1 cellular context compared by ENCODE assay signal in the genomic region with DNA sequence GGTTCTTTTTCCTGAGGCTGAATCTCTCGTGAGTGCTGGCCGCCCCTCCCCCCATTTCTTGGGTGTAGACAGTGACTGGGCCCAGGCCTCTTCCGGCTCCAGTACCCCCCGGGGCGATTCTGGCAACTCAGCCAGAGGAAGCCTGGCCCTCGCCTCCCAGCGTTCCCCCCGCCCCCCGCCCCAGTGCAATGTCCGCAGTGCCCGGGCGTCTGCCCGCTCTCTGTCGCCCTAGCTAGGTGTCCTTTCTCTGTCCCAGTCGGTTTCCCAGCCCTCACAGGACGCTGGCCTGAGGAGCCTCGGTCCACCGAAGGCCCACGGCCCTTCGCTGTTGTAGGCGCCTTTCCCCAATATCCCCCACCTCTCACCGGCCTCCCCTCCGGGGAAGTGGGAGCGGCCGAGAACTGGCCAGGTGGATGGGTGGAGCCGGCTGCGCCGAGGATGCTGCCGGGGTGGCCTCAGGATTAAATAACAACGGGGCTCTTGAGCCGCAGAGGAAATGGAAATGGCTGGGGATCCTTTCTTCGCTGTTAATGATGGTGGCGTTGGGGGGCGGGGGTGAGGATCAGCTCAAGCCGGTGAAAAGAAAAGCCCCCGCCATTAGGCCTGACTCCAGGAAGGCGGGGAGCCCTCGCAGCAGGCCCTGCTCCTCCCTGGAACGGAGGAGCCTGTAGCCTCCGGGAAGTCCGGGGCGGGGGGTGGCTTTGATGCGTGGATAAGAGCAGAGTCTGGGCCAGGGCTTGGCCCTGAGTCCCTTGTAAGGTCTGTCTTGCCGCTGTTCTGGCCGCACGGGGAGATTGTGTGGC.
TF ChIP-seq lines count a peak whose summit lies in the region.

No MANE protein-coding gene starts in this region.

TF ChIP-seq in HepG2, 621 proteins besides CTCF, POLR2A, EP300 and RAD21 (continued from another document and continues in another):
- TF ChIP-seq, protein P1, sequence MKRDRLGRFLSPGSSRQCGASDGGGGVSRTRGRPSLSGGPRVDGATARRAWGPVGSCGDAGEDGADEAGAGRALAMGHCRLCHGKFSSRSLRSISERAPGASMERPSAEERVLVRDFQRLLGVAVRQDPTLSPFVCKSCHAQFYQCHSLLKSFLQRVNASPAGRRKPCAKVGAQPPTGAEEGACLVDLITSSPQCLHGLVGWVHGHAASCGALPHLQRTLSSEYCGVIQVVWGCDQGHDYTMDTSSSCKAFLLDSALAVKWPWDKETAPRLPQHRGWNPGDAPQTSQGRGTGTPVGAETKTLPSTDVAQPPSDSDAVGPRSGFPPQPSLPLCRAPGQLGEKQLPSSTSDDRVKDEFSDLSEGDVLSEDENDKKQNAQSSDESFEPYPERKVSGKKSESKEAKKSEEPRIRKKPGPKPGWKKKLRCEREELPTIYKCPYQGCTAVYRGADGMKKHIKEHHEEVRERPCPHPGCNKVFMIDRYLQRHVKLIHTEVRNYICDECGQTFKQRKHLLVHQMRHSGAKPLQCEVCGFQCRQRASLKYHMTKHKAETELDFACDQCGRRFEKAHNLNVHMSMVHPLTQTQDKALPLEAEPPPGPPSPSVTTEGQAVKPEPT (CRISPR knock-in tag; IDR thresholded peaks at IDR 0.05; ENCODE audit: low read depth), result no peak
- TF ChIP-seq RFXANK (CRISPR knock-in tag; IDR thresholded peaks at IDR 0.05) (no peak), SYNCRIP (IDR thresholded peaks at IDR 0.05; ENCODE audit: insufficient read depth, low read depth, low read length) (no peak), ZNF431 (CRISPR knock-in tag; IDR thresholded peaks at IDR 0.05; ENCODE audit: borderline replicate concordance, low read depth) (0 out of 2 replicates have a peak, but pooled peaks have one; percentile 14), AGO1 (IDR thresholded peaks at IDR 0.05; ENCODE audit: low read depth, low read length, poor library complexity, severe bottlenecking) (no peak), ZNF724P (CRISPR knock-in tag; IDR thresholded peaks at IDR 0.05; ENCODE audit: borderline replicate concordance) (no peak), ZBTB38 (CRISPR knock-in tag; IDR thresholded peaks at IDR 0.05) (no peak), GABPB1 (CRISPR knock-in tag; IDR thresholded peaks at IDR 0.05) (peak; percentile 68), ISL2 (CRISPR knock-in tag; IDR thresholded peaks at IDR 0.05) (no peak), HES4 (CRISPR knock-in tag; IDR thresholded peaks at IDR 0.05; ENCODE audit: borderline replicate concordance) (0 out of 2 replicates have a peak, but pooled peaks have one; percentile 21), LBX2 (CRISPR knock-in tag; IDR thresholded peaks at IDR 0.05; ENCODE audit: borderline replicate concordance) (no peak; the same call in 1 of the 2 replicates), ZNF710 (CRISPR knock-in tag; IDR thresholded peaks at IDR 0.05; ENCODE audit: borderline replicate concordance) (no peak; the same call in 1 of the 2 replicates), CENPX (CRISPR knock-in tag; IDR thresholded peaks at IDR 0.05) (no peak), MLX (CRISPR knock-in tag; IDR thresholded peaks at IDR 0.05) (no peak), SMAD9 (CRISPR knock-in tag; IDR thresholded peaks at IDR 0.05) (0 out of 2 replicates have a peak, but pooled peaks have one; percentile 22), ZNF263 (CRISPR knock-in tag; IDR thresholded peaks at IDR 0.05) (peak; percentile 54; the same call in 1 of the 2 replicates), JUND (CRISPR knock-in tag; IDR thresholded peaks at IDR 0.05) (no peak), CENPBD1 (CRISPR knock-in tag; IDR thresholded peaks at IDR 0.05; ENCODE audit: borderline replicate concordance, low read depth) (peak; percentile 68; the same call in 1 of the 2 replicates), ZNF784 (CRISPR knock-in tag; IDR thresholded peaks at IDR 0.05; ENCODE audit: borderline replicate concordance) (no peak)
- TF ChIP-seq, protein P2, sequence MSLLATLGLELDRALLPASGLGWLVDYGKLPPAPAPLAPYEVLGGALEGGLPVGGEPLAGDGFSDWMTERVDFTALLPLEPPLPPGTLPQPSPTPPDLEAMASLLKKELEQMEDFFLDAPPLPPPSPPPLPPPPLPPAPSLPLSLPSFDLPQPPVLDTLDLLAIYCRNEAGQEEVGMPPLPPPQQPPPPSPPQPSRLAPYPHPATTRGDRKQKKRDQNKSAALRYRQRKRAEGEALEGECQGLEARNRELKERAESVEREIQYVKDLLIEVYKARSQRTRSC (CRISPR knock-in tag; IDR thresholded peaks at IDR 0.05; ENCODE audit: low read depth), result no peak
- TF ChIP-seq, protein P3, sequence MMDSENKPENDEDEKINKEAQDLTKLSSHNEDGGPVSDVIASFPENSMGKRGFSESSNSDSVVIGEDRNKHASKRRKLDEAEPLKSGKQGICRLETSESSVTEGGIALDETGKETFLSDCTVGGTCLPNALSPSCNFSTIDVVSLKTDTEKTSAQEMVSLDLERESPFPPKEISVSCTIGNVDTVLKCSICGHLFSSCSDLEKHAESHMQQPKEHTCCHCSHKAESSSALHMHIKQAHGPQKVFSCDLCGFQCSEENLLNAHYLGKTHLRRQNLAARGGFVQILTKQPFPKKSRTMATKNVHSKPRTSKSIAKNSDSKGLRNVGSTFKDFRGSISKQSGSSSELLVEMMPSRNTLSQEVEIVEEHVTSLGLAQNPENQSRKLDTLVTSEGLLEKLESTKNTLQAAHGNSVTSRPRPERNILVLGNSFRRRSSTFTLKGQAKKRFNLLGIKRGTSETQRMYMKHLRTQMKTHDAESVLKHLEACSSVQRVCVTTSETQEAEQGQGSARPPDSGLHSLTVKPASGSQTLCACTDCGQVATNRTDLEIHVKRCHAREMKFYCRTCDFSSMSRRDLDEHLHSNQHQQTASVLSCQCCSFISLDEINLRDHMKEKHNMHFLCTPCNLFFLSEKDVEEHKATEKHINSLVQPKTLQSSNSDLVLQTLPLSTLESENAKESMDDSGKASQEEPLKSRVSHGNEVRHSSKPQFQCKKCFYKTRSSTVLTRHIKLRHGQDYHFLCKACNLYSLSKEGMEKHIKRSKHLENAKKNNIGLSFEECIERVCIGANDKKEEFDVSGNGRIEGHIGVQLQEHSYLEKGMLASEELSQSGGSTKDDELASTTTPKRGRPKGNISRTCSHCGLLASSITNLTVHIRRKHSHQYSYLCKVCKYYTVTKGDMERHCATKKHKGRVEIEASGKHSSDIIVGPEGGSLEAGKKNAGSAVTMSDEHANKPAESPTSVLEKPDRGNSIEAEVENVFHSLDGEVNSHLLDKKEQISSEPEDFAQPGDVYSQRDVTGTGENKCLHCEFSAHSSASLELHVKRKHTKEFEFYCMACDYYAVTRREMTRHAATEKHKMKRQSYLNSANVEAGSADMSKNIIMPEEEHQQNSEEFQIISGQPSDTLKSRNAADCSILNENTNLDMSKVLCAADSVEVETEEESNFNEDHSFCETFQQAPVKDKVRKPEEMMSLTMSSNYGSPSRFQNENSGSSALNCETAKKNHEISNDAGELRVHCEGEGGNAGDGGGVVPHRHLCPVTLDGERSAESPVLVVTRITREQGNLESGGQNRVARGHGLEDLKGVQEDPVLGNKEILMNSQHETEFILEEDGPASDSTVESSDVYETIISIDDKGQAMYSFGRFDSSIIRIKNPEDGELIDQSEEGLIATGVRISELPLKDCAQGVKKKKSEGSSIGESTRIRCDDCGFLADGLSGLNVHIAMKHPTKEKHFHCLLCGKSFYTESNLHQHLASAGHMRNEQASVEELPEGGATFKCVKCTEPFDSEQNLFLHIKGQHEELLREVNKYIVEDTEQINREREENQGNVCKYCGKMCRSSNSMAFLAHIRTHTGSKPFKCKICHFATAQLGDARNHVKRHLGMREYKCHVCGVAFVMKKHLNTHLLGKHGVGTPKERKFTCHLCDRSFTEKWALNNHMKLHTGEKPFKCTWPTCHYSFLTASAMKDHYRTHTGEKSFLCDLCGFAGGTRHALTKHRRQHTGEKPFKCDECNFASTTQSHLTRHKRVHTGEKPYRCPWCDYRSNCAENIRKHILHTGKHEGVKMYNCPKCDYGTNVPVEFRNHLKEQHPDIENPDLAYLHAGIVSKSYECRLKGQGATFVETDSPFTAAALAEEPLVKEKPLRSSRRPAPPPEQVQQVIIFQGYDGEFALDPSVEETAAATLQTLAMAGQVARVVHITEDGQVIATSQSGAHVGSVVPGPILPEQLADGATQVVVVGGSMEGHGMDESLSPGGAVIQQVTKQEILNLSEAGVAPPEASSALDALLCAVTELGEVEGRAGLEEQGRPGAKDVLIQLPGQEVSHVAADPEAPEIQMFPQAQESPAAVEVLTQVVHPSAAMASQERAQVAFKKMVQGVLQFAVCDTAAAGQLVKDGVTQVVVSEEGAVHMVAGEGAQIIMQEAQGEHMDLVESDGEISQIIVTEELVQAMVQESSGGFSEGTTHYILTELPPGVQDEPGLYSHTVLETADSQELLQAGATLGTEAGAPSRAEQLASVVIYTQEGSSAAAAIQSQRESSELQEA (CRISPR knock-in tag; IDR thresholded peaks at IDR 0.05; ENCODE audit: not compliant biosample characterization), result peak; percentile 17
- TF ChIP-seq, protein P4, sequence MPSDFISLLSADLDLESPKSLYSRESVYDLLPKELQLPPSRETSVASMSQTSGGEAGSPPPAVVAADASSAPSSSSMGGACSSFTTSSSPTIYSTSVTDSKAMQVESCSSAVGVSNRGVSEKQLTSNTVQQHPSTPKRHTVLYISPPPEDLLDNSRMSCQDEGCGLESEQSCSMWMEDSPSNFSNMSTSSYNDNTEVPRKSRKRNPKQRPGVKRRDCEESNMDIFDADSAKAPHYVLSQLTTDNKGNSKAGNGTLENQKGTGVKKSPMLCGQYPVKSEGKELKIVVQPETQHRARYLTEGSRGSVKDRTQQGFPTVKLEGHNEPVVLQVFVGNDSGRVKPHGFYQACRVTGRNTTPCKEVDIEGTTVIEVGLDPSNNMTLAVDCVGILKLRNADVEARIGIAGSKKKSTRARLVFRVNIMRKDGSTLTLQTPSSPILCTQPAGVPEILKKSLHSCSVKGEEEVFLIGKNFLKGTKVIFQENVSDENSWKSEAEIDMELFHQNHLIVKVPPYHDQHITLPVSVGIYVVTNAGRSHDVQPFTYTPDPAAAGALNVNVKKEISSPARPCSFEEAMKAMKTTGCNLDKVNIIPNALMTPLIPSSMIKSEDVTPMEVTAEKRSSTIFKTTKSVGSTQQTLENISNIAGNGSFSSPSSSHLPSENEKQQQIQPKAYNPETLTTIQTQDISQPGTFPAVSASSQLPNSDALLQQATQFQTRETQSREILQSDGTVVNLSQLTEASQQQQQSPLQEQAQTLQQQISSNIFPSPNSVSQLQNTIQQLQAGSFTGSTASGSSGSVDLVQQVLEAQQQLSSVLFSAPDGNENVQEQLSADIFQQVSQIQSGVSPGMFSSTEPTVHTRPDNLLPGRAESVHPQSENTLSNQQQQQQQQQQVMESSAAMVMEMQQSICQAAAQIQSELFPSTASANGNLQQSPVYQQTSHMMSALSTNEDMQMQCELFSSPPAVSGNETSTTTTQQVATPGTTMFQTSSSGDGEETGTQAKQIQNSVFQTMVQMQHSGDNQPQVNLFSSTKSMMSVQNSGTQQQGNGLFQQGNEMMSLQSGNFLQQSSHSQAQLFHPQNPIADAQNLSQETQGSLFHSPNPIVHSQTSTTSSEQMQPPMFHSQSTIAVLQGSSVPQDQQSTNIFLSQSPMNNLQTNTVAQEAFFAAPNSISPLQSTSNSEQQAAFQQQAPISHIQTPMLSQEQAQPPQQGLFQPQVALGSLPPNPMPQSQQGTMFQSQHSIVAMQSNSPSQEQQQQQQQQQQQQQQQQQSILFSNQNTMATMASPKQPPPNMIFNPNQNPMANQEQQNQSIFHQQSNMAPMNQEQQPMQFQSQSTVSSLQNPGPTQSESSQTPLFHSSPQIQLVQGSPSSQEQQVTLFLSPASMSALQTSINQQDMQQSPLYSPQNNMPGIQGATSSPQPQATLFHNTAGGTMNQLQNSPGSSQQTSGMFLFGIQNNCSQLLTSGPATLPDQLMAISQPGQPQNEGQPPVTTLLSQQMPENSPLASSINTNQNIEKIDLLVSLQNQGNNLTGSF (CRISPR knock-in tag; IDR thresholded peaks at IDR 0.05), result no peak
- TF ChIP-seq, protein P5, sequence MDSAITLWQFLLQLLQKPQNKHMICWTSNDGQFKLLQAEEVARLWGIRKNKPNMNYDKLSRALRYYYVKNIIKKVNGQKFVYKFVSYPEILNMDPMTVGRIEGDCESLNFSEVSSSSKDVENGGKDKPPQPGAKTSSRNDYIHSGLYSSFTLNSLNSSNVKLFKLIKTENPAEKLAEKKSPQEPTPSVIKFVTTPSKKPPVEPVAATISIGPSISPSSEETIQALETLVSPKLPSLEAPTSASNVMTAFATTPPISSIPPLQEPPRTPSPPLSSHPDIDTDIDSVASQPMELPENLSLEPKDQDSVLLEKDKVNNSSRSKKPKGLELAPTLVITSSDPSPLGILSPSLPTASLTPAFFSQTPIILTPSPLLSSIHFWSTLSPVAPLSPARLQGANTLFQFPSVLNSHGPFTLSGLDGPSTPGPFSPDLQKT (CRISPR knock-in tag; IDR thresholded peaks at IDR 0.05; ENCODE audit: borderline replicate concordance), result no peak
